8 cellular contexts compared by ENCODE assay signal in genomic region chr5:61658592-61659008, GRCh38.
DNase-seq lines count a peak whose midpoint lies in the region; ATAC-seq and TF ChIP-seq lines count a peak whose summit lies in the region.

No MANE protein-coding gene starts in this region.

- H3K36me3 ChIP-seq in HAP-1 (replicated peaks) = no peaks in the 10 kb centered on the region
- no peaks in the 10 kb centered on the region for H3K36me3 ChIP-seq in adipocyte (ENCODE audit: control insufficient read depth, insufficient read depth, low read length, severe bottlenecking)

- intact Hi-C loops in left ventricle myocardium superior (cut with micrococcal nuclease) = no loop called here

- H3K9me3 ChIP-seq in HAP-1 = no peaks in the 10 kb centered on the region
- H3K9me3 ChIP-seq in adipocyte (ENCODE audit: control insufficient read depth, low read length) = no peaks in the 10 kb centered on the region

- DNase-seq in GDM1 (lab: John Stamatoyannopoulos, UW) = peak; percentile 62
- peak; percentile 76 to 96 for DNase-seq in HAP-1 (ENCODE audit: low spot score in 2 of 2)
- peak; percentile 21 for DNase-seq in MV-4-11 (lab: John Stamatoyannopoulos, UW)
- DNase-seq in adipocyte (ENCODE audit: low read depth) = peak; percentile 89
- peak; percentile 91 for DNase-seq in left ventricle myocardium superior
- peak; percentile 61 for DNase-seq in renal cortical epithelial cell (ENCODE audit: low read depth)

- peak; percentile 96 for ATAC-seq in SK-N-SH treated with all-trans-retinoic acid at 6 μM for 48 hours
- ATAC-seq in left ventricle myocardium superior = peak; percentile 92
- no peak for ATAC-seq in HG03097 (IDR thresholded peaks at IDR 0.05; ENCODE audit: low FRiP score, unreplicated experiment)

- in situ Hi-C loops in HAP-1 (cut with MboI; ENCODE audit: low sequenced_read_pairs) = no loop called here

- H3K27me3 ChIP-seq in HAP-1 (ENCODE audit: low read depth) (no peaks in the 10 kb centered on the region), adipocyte (replicated peaks; ENCODE audit: control insufficient read depth, insufficient read depth, low read length) (peaks cover 34% of the 10 kb centered on the region)

- H3K4me3 ChIP-seq in HAP-1 (no peak overlapping the region), adipocyte (ENCODE audit: low read length) (no peak overlapping the region)

- H3K9ac ChIP-seq in adipocyte (ENCODE audit: low read length) = no peak overlapping the region

- H3K4me1 ChIP-seq in HAP-1 (peaks cover 19% of the 10 kb centered on the region), adipocyte (ENCODE audit: control insufficient read depth, insufficient read depth, low read length) (no peaks in the 10 kb centered on the region)

TF ChIP-seq in SK-N-SH treated with all-trans-retinoic acid at 6 μM for 48 hours, 23 proteins besides CTCF, POLR2A, EP300 and RAD21:
- TF ChIP-seq TSHZ2 (CRISPR knock-in tag; IDR thresholded peaks at IDR 0.05) (0 out of 2 replicates have a peak, but pooled peaks have one; percentile 16), ISL1 (CRISPR knock-in tag; IDR thresholded peaks at IDR 0.05) (no peak), ZNF8 (CRISPR knock-in tag; IDR thresholded peaks at IDR 0.05) (no peak), CSDC2 (CRISPR knock-in tag; IDR thresholded peaks at IDR 0.05) (no peak), ZFP3 (CRISPR knock-in tag; IDR thresholded peaks at IDR 0.05) (0 out of 2 replicates have a peak, but pooled peaks have one; percentile 12), TCF4 (CRISPR knock-in tag; IDR thresholded peaks at IDR 0.05; ENCODE audit: borderline replicate concordance) (peak; percentile 20; the same call in 1 of the 2 replicates), PATZ1 (CRISPR knock-in tag; IDR thresholded peaks at IDR 0.05; ENCODE audit: borderline replicate concordance) (no peak)

Comparison
In these comparisons a context has a peak if more than half of its experiments do, and no peak if none do; other contexts are left out.
1. DNase-seq: peak in every context shown above with its lines; median percentile 91 in left ventricle myocardium superior; 89 in adipocyte; 86 in HAP-1; 62 in GDM1; 61 in renal cortical epithelial cell; 21 in MV-4-11.